9 cellular contexts compared by ENCODE assay signal in genomic region chr5:172868924-172869565, GRCh38. TPM values are rescaled to one million over a fixed set of nuclear protein-coding genes. Genes with fewer than 3 reads are reported as not detected.
DNase-seq lines count a peak whose midpoint lies in the region; TF ChIP-seq lines count a peak whose summit lies in the region.
"Had no signal": no experiment of that assay in that cellular context is flagged by ENCODE, and none has a peak within 500 bp of the region (broad histone marks: within the 10 kb centered on the region; RNA-seq: fewer than 3 reads in every experiment).

No MANE protein-coding gene starts in this region.

- H4K5ac ChIP-seq in H9 (ENCODE audit: insufficient read length, low read depth, low read length), result no peak overlapping the region

- H3K4me1 ChIP-seq in fibroblast of lung (ENCODE audit: control insufficient read depth, extremely low read depth, insufficient read depth, low read length) (peaks cover 60% of the 10 kb centered on the region), osteoblast (ENCODE audit: insufficient read depth, low read length) (peaks cover 77% of the 10 kb centered on the region), H9 (ENCODE audit: insufficient read depth, low read length) (peaks cover 7% of the 10 kb centered on the region)

- H2BK15ac ChIP-seq in H9 (ENCODE audit: low read depth, low read length), result no peak overlapping the region

- peak; percentile 73 for DNase-seq in AG09319 (ENCODE audit: extremely low read depth, low read depth)
- DNase-seq in RPMI7951 (ENCODE audit: low read depth), result peak; percentile 86
- DNase-seq in fibroblast of lung (ENCODE audit: low read depth in 2 of 2), result peak; percentile 94 to 96
- DNase-seq in osteoblast (ENCODE audit: insufficient read length, low spot score, missing footprints), result peak; percentile 91
- DNase-seq in NCI-H526 (lab: John Stamatoyannopoulos, UW), result no peak
- DNase-seq in CD14-positive monocyte (ENCODE audit: low spot score), result no peak
- no peak for DNase-seq in H9
- no peak for DNase-seq in GM19238 (ENCODE audit: insufficient read length, low spot score)

- H3K27me3 Mint-ChIP-seq in CD14-positive monocyte (ENCODE audit: low read depth in 3 of 3), result peaks cover 6 to 13% (median 9%) of the 10 kb centered on the region in 3 donors
- no peaks in the 10 kb centered on the region; the same call in 1 of the 2 replicates for H3K27me3 Mint-ChIP-seq in H9 (ENCODE audit: low read depth)

- intact Hi-C loops in CD14-positive monocyte (cut with micrococcal nuclease), result no loop called here

- no peak overlapping the region for H3K18ac ChIP-seq in H9 (ENCODE audit: insufficient read length, low read depth, low read length)

- H4K20me1 ChIP-seq in fibroblast of lung (ENCODE audit: control insufficient read depth, extremely low read depth, insufficient read depth, low read length) (no peaks in the 10 kb centered on the region), osteoblast (ENCODE audit: insufficient read depth, low read length) (no peaks in the 10 kb centered on the region), H9 (ENCODE audit: control insufficient read depth, insufficient read depth, insufficient read length) (no peaks in the 10 kb centered on the region)

- H3K36me3 Mint-ChIP-seq in CD14-positive monocyte (peaks cover 16 to 18% of the 10 kb centered on the region in 2 donors), H9 (ENCODE audit: insufficient read depth in 1 of 3, low read depth in 3 of 3) (peaks cover 0 to 2% (median 0%) of the 10 kb centered on the region in 3 experiments; a peak in 1 of 7 replicates)

- no peaks in the 10 kb centered on the region for H3K79me1 ChIP-seq in H9 (ENCODE audit: insufficient read depth, low read depth, low read length, poor library complexity, severe bottlenecking)

- H2BK20ac ChIP-seq in H9 (ENCODE audit: low read depth, low read length, poor library complexity, severe bottlenecking), result no peak overlapping the region

- peak; percentile 53 for TF ChIP-seq CTCF in AG09319 (IDR thresholded peaks at IDR 0.05; ENCODE audit: low read depth, low read length)
- peak; percentile 41 to 53 for TF ChIP-seq CTCF in fibroblast of lung (conservative IDR thresholded peaks at IDR 0.05 in 1 of 2, IDR thresholded peaks at IDR 0.05 in 1 of 2; ENCODE audit: low read depth in 1 of 2, low read length in 2 of 2)
- peak; percentile 46 for TF ChIP-seq CTCF in osteoblast (IDR thresholded peaks at IDR 0.05; ENCODE audit: extremely low read depth, low read depth, low read length)
- TF ChIP-seq CTCF in CD14-positive monocyte (IDR thresholded peaks at IDR 0.05), result no peak
- no peak for TF ChIP-seq CTCF in H9 (conservative IDR thresholded peaks at IDR 0.05)

- no peak overlapping the region for H2AK5ac ChIP-seq in H9 (ENCODE audit: insufficient read length, low read length)

- H3K36me3 ChIP-seq in fibroblast of lung (ENCODE audit: control insufficient read depth, insufficient read depth, low read length) (no peaks in the 10 kb centered on the region), osteoblast (ENCODE audit: insufficient read depth, low read length) (peaks cover 3% of the 10 kb centered on the region)

- H3K23ac ChIP-seq in H9 (ENCODE audit: insufficient read length, low read depth, low read length), result no peak overlapping the region

- H3K27me3 ChIP-seq in fibroblast of lung (ENCODE audit: control insufficient read depth, insufficient read depth, low read length) (no peaks in the 10 kb centered on the region), osteoblast (ENCODE audit: insufficient read depth, low read length) (no peaks in the 10 kb centered on the region), H9 (ENCODE audit: insufficient read depth, low read length) (no peaks in the 10 kb centered on the region)

- peak overlapping the region in 1 of 7 donors; percentile 75 for H3K27ac Mint-ChIP-seq in CD14-positive monocyte
- peak overlapping the region in 1 of 3 experiments; percentile 29; a peak in 1 of 7 replicates for H3K27ac Mint-ChIP-seq in H9
- H3K27ac Mint-ChIP-seq: T-helper 1 cell treated with Interleukin-12 subunit alpha and Interleukin-12 subunit beta and Interleukin-4 antibody, amounts not matched to agents 30 μg/mL and 1 μg/mL, for 36 hours had no signal

- H3K9ac ChIP-seq in fibroblast of lung (ENCODE audit: insufficient read depth, low read length) (peak overlapping the region; percentile 66), H9 (ENCODE audit: extremely low read depth, insufficient read length, low read length) (no peak overlapping the region)

- H3T11ph ChIP-seq in H9 (ENCODE audit: low read length), result no peak overlapping the region

- H3K79me2 ChIP-seq in fibroblast of lung (ENCODE audit: control insufficient read depth, insufficient read depth, low read length), result peaks cover 42% of the 10 kb centered on the region
- H3K79me2 ChIP-seq in osteoblast (ENCODE audit: insufficient read depth, low read length), result peaks cover 62% of the 10 kb centered on the region
- peaks cover 1% of the 10 kb centered on the region; the same call in 1 of the 2 replicates for H3K79me2 ChIP-seq in H9 (ENCODE audit: insufficient read depth, low read length)

- H3K4me3 Mint-ChIP-seq in CD14-positive monocyte, result no peak overlapping the region
- no peak overlapping the region for H3K4me3 Mint-ChIP-seq in H9
- H3K4me3 Mint-ChIP-seq: T-helper 1 cell treated with Interleukin-12 subunit alpha and Interleukin-12 subunit beta and Interleukin-4 antibody, amounts not matched to agents 30 μg/mL and 1 μg/mL, for 36 hours had no signal

- H4K91ac ChIP-seq in H9 (ENCODE audit: insufficient read length, low read depth, low read length), result no peak overlapping the region

- no peak overlapping the region for H2BK5ac ChIP-seq in H9 (ENCODE audit: insufficient read length, low read length)

- no peak overlapping the region for H2BK12ac ChIP-seq in H9 (ENCODE audit: insufficient read length, low read depth, low read length)

- H3K27ac ChIP-seq in fibroblast of lung (ENCODE audit: insufficient read depth, low read length), result peak overlapping the region; percentile 94
- H3K27ac ChIP-seq in osteoblast (ENCODE audit: low read depth, low read length), result peak overlapping the region; percentile 96
- H3K27ac ChIP-seq in H9 (ENCODE audit: insufficient read length, low read depth, low read length), result no peak overlapping the region

- H2AFZ ChIP-seq in fibroblast of lung (ENCODE audit: low read length) (no peak overlapping the region), osteoblast (ENCODE audit: low read length) (no peak overlapping the region), H9 (ENCODE audit: low read length) (no peak overlapping the region)

- no CpG with 5 or more reads among the region's 10 CpGs for WGBS in H9 (ENCODE audit: extremely low coverage, insufficient read length, low lambda C conversion rate)

- H3K23me2 ChIP-seq in H9 (ENCODE audit: insufficient read length, low read depth, low read length, poor library complexity, severe bottlenecking), result no peaks in the 10 kb centered on the region

- H3K14ac ChIP-seq in H9 (ENCODE audit: insufficient read depth, low read length), result no peak overlapping the region

- no peaks in the 10 kb centered on the region for H3K9me3 Mint-ChIP-seq in CD14-positive monocyte
- H3K9me3 Mint-ChIP-seq in H9, result no peaks in the 10 kb centered on the region
- H3K9me3 Mint-ChIP-seq: T-helper 1 cell treated with Interleukin-12 subunit alpha and Interleukin-12 subunit beta and Interleukin-4 antibody, amounts not matched to agents 30 μg/mL and 1 μg/mL, for 36 hours had no signal

- no peak overlapping the region for H3K4ac ChIP-seq in H9 (ENCODE audit: low read depth, low read length)

- peak overlapping the region; percentile 78 for H3K4me2 ChIP-seq in fibroblast of lung (ENCODE audit: extremely low read depth, insufficient read depth, low read length)
- peak overlapping the region; percentile 68 for H3K4me2 ChIP-seq in osteoblast (ENCODE audit: insufficient read depth, low read length)
- no peak overlapping the region for H3K4me2 ChIP-seq in H9 (ENCODE audit: insufficient read depth, insufficient read length, low read length)

- no peak overlapping the region for H2BK120ac ChIP-seq in H9 (ENCODE audit: low read depth, low read length, poor library complexity, severe bottlenecking)

- H3K4me3 ChIP-seq in fibroblast of lung (replicated peaks in 1 of 4; ENCODE audit: control extremely low read depth in 1 of 4, insufficient read depth in 1 of 4, low read depth in 3 of 4, low read length in 4 of 4), result no peak overlapping the region
- peak overlapping the region; percentile 41 for H3K4me3 ChIP-seq in osteoblast (ENCODE audit: insufficient read depth, low read length)

- H4K8ac ChIP-seq in H9 (replicated peaks; ENCODE audit: insufficient read length, low read depth, low read length), result no peak overlapping the region

- H3K4me1 Mint-ChIP-seq in CD14-positive monocyte (peaks cover 12% of the 10 kb centered on the region), H9 (peaks cover 45 to 48% of the 10 kb centered on the region in 2 experiments)

- H3K9me3 ChIP-seq in fibroblast of lung (ENCODE audit: control insufficient read depth, insufficient read depth, low read depth, low read length), result no peaks in the 10 kb centered on the region
- no peaks in the 10 kb centered on the region for H3K9me3 ChIP-seq in osteoblast (ENCODE audit: low read depth, low read length)
- H3K9me3 ChIP-seq in H9 (ENCODE audit: control insufficient read depth, low read depth, low read length), result no peaks in the 10 kb centered on the region

- H3K56ac ChIP-seq in H9 (ENCODE audit: insufficient read length, low read depth, low read length), result no peak overlapping the region

RNA-seq across cellular contexts. Expression of gene ERGIC1, which starts 35.0 kb away (rescaled TPM):
- total RNA-seq in RPMI7951 (2014; rRNA removed; shearing (Covaris generic)), result 71.8 and 91.3 TPM in 2 replicates
- total RNA-seq in fibroblast of lung (70.9 and 113 TPM in 2 replicates), osteoblast (109 and 128 TPM in 2 replicates), H9 (2021) (74.2 and 77.0 TPM in 2 replicates)
- polyA plus RNA-seq in fibroblast of lung (168 and 171 TPM in 2 replicates), CD14-positive monocyte (10 to 100 TPM; 28.3 to 34.1 TPM)
- polyA plus RNA-seq in fibroblast of lung (2012), result 173 and 195 TPM in 2 replicates
- polyA minus RNA-seq in fibroblast of lung (ENCODE audit: low replicate concordance), result 269 and 362 TPM in 2 replicates

Comparison
In these comparisons a context has a peak if more than half of its experiments do, and no peak if none do; other contexts are left out.
1. DNase-seq: peak in AG09319 (single experiment), RPMI7951 (single experiment), fibroblast of lung (2 of 2) and osteoblast (single experiment); none in NCI-H526 (0 of 2), CD14-positive monocyte (single experiment), H9 (single experiment) and GM19238 (single experiment).
2. CTCF ChIP-seq: peak in AG09319 (single experiment), fibroblast of lung (2 of 2) and osteoblast (single experiment); none in CD14-positive monocyte (single experiment) and H9 (single experiment).